28 cellular contexts compared by ENCODE assay signal in the genomic region with DNA sequence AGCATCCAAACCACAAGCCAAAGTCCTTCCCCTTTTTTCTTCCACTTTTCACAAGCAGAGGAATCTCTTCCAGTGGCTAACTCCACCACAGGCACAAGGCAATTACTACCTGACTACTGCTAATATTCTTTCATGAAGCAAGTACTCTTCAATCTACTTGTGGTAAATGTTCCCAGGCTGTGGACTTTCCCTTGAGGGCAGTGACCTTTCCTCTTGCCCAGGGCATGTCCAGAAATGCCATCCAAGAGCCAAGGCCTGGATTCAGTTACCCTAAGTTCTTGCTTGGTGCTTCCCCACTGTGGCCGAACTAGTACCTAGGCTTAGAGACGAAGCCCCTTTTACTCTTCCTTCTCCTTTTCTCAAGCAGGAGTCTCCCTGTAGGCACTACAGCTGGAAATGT.
"Had no signal": no experiment of that assay in that cellular context is flagged by ENCODE, and none has a peak within 500 bp of the region (broad histone marks: within the 10 kb centered on the region; RNA-seq: fewer than 3 reads in every experiment).

No MANE protein-coding gene starts in this region.

- DNase-seq: dermis blood vessel endothelial cell; effector memory CD4-positive, alpha-beta T cell; erythroblast; esophagus squamous epithelium; foreskin melanocyte; hypothalamus; immature natural killer cell; islet precursor cell; kidney glomerular epithelial cell; mucosa of descending colon; naive B cell; pancreas; stimulated activated CD4-positive, alpha-beta T cell treated with anti-CD3 and anti-CD28 coated beads, Interleukin-12 subunit alpha, Interleukin-12 subunit beta, amount 100 ng/mL, for 4 hours; stimulated activated CD4-positive, alpha-beta T cell treated with anti-CD3 and anti-CD28 coated beads, Interleukin-1b, Interleukin-23, amount 100 ng/mL, for 48 hours; stimulated activated CD4-positive, alpha-beta T cell treated with anti-CD3 and anti-CD28 coated beads, Interleukin-4, amount 100 ng/mL, for 1 hour; stimulated activated naive CD8-positive, alpha-beta T cell treated with anti-CD3 and anti-CD28 coated beads, Interleukin-15, Interleukin-2, amounts not matched to agents 100 U/mL and 50 U/mL, for 24 hours; substantia nigra; testis; tibial artery had no signal

- H3K9me3 Mint-ChIP-seq: type B pancreatic cell had no signal

- H3K27me3 Mint-ChIP-seq: memory B cell; naive B cell; natural killer cell treated with Interleukin-12 subunit alpha and Interleukin-12 subunit beta and Interleukin-15 and Interleukin-18, amount 100 ng/mL, for 72 hours; stimulated activated memory B cell treated with anti-CD40 and anti-IgM and Interleukin-4, amounts not matched to agents 10 μg/mL and 1 μg/mL and 100 μg/mL, for 72 hours; type B pancreatic cell had no signal

- H3K4me3 Mint-ChIP-seq: immature natural killer cell; memory B cell; mesothelial cell of epicardium; naive B cell; natural killer cell treated with Interleukin-12 subunit alpha and Interleukin-12 subunit beta and Interleukin-15 and Interleukin-18, amount 100 ng/mL, for 72 hours; neural crest cell; stimulated activated memory B cell treated with anti-CD40 and anti-IgM and Interleukin-4, amounts not matched to agents 10 μg/mL and 1 μg/mL and 100 μg/mL, for 72 hours; type B pancreatic cell had no signal

- H3K4me1 Mint-ChIP-seq: immature natural killer cell; memory B cell; mesothelial cell of epicardium; naive B cell; stimulated activated memory B cell treated with anti-CD40 and anti-IgM and Interleukin-4, amounts not matched to agents 10 μg/mL and 1 μg/mL and 100 μg/mL, for 72 hours had no signal

- H3K4me3 ChIP-seq: coronary artery, esophagus squamous epithelium, lung, mucosa of descending colon, pancreas, smooth muscle cell, testis, tibial artery had no signal

- H3K36me3 Mint-ChIP-seq: immature natural killer cell; memory B cell; stimulated activated memory B cell treated with anti-CD40 and anti-IgM and Interleukin-4, amounts not matched to agents 10 μg/mL and 1 μg/mL and 100 μg/mL, for 72 hours; type B pancreatic cell had no signal

- H3K27ac Mint-ChIP-seq: immature natural killer cell; memory B cell; mesothelial cell of epicardium; natural killer cell treated with Interleukin-12 subunit alpha and Interleukin-12 subunit beta and Interleukin-15 and Interleukin-18, amount 100 ng/mL, for 72 hours; stimulated activated memory B cell treated with anti-CD40 and anti-IgM and Interleukin-4, amounts not matched to agents 10 μg/mL and 1 μg/mL and 100 μg/mL, for 72 hours; type B pancreatic cell had no signal
